In genomic region chr1:247337250-247337746, GRCh38 we compare ENCODE assay signal across 17 cellular contexts. TPM values are rescaled to one million over a fixed set of nuclear protein-coding genes. Genes with fewer than 3 reads are reported as not detected.
DNase-seq lines count a peak whose midpoint lies in the region; ATAC-seq, FAIRE-seq and TF ChIP-seq lines count a peak whose summit lies in the region.
"Had no signal": no experiment of that assay in that cellular context is flagged by ENCODE, and none has a peak within 500 bp of the region (broad histone marks: within the 10 kb centered on the region; RNA-seq: fewer than 3 reads in every experiment).

No MANE protein-coding gene starts in this region.

- H3K27ac Mint-ChIP-seq in nephron = peak overlapping the region; percentile 75 to 92 (median 83)

- TF ChIP-seq CTCF in H1 (IDR thresholded peaks at IDR 0.05; ENCODE audit: control extremely low read depth in 1 of 3, insufficient read depth in 1 of 3, low read depth in 1 of 3, low read length in 3 of 3) (no peak), nephron (IDR thresholded peaks at IDR 0.05; ENCODE audit: unreplicated experiment in 3 of 3) (no peak)

- H2BK12ac ChIP-seq in H1 (ENCODE audit: low read depth, low read length) = no peak overlapping the region

- peaks cover 28% of the 10 kb centered on the region for H3K36me3 Mint-ChIP-seq in nephron (ENCODE audit: low read depth)

- peaks cover 4 to 13% (median 7%) of the 10 kb centered on the region in 4 experiments; a peak in 7 of 8 replicates for H3K36me3 ChIP-seq in H1 (ENCODE audit: control insufficient read depth in 2 of 4, insufficient read depth in 4 of 4, low read length in 3 of 4)
- H3K36me3 ChIP-seq: thoracic aorta had no signal

- H3K9ac ChIP-seq in H1 (replicated peaks in 1 of 4; ENCODE audit: extremely low read depth in 1 of 4, low read depth in 3 of 4, low read length in 3 of 4) = no peak overlapping the region

- no peak overlapping the region for H3K23ac ChIP-seq in H1 (ENCODE audit: insufficient read length)

- no peak for FAIRE-seq in HTR-8/SVneo (lab: Jason Lieb, UNC)
- no peak for FAIRE-seq in H1 (lab: Jason Lieb, UNC)
- no peak for FAIRE-seq in frontal cortex (lab: Jason Lieb, UNC)
- FAIRE-seq: GM12892, keratinocyte had no signal

- peak overlapping the region; percentile 34; the same call in 1 of the 2 replicates for H3K27ac ChIP-seq in H1 (ENCODE audit: low read depth, low read length)
- H3K27ac ChIP-seq: brain microvascular endothelial cell, thoracic aorta had no signal

- no peak overlapping the region; the same call in 1 of the 2 replicates for H2BK5ac ChIP-seq in H1 (ENCODE audit: low read depth, low read length)

- H3K9me3 ChIP-seq in H1 (ENCODE audit: insufficient read depth in 2 of 2, low read depth in 1 of 2, low read length in 1 of 2) = no peaks in the 10 kb centered on the region
- H3K9me3 ChIP-seq: heart right ventricle, thoracic aorta had no signal

- H3K79me1 ChIP-seq in H1 (ENCODE audit: low read depth, low read length) = peaks cover 19% of the 10 kb centered on the region; the same call in 1 of the 2 replicates

- H2AK5ac ChIP-seq in H1 (ENCODE audit: low read depth, low read length) = no peak overlapping the region

- ATAC-seq in HG03469 (IDR thresholded peaks at IDR 0.05; ENCODE audit: unreplicated experiment) (no peak), GM18867 (IDR thresholded peaks at IDR 0.05; ENCODE audit: unreplicated experiment) (no peak)

- H3K27me3 Mint-ChIP-seq in nephron (ENCODE audit: low read depth) = no peaks in the 10 kb centered on the region

- no peak overlapping the region for H3K18ac ChIP-seq in H1 (ENCODE audit: extremely low read depth, low read length)

- peaks cover 15 to 39% (median 23%) of the 10 kb centered on the region in 4 experiments for H3K4me1 ChIP-seq in H1 (replicated peaks in 1 of 4; ENCODE audit: control insufficient read depth in 3 of 4, insufficient read depth in 4 of 4, low read length in 3 of 4)

- H2BK15ac ChIP-seq in H1 (ENCODE audit: low read length) = no peak overlapping the region

- peaks cover 5% of the 10 kb centered on the region for H3K23me2 ChIP-seq in H1 (ENCODE audit: low read depth, low read length)

- no peak for TF ChIP-seq RAD21 in H1 (IDR thresholded peaks at IDR 0.05 in 1 of 2, conservative IDR thresholded peaks at IDR 0.05 in 1 of 2; ENCODE audit: low read depth in 2 of 2, low read length in 2 of 2)

- no peak overlapping the region for H2BK120ac ChIP-seq in H1 (replicated peaks; ENCODE audit: low read depth, low read length)

- no peak overlapping the region for H3K56ac ChIP-seq in H1 (replicated peaks; ENCODE audit: insufficient read length, low read depth, low read length)

- POLR2A ChIA-PET in H1 (lab: Charles Lee; ENCODE audit: partially characterized antibody) = interaction anchor here (1.0 to 1.8 kb wide), 5 partner anchors 9 to 37 kb away, joined by 3 to 6 read pairs (median 4); no protein-coding TSS in a partner anchor

- DNase-seq in EH (ENCODE audit: low read depth) = peak; percentile 72
- DNase-seq in HTR-8/SVneo (ENCODE audit: insufficient read length, low spot score) = peak; percentile 41
- no peak for DNase-seq in H1 (ENCODE audit: low read depth in 1 of 2, low spot score in 2 of 2)
- no peak for DNase-seq in H4 (ENCODE audit: low spot score)
- DNase-seq in frontal cortex (ENCODE audit: low spot score in 2 of 2) = no peak
- DNase-seq: activated naive CD4-positive, alpha-beta T cell treated with anti-CD3 and anti-CD28 coated beads, Interleukin-2, amount 50 U/mL, for 16 hours; activated T-cell treated with anti-CD3 and anti-CD28 coated beads for 4 hours; brain microvascular endothelial cell; NCI-H1694 treated with DMSO at 0.1 percent for 48 hours; stimulated activated CD4-positive, alpha-beta T cell treated with anti-CD3 and anti-CD28 coated beads, Interleukin-12 subunit alpha, Interleukin-12 subunit beta, amount 100 ng/mL, for 4 hours had no signal

- TF ChIP-seq EP300 in H1 (IDR thresholded peaks at IDR 0.05; ENCODE audit: borderline replicate concordance in 1 of 2, low read depth in 2 of 2, low read length in 2 of 2) = no peak

- WGBS in H1 (ENCODE audit: extremely low coverage in 1 of 2, insufficient coverage in 1 of 2, insufficient read length in 1 of 2, insufficient replicate concordance in 2 of 2, low coverage in 1 of 2, low lambda C conversion rate in 2 of 2, missing lambda C conversion rate in 1 of 2), 2 experiments = 88% methylated on average over 10 of the region's 10 CpGs; no CpG with 5 or more reads in 1 of the 2 experiments

- H3K4me2 ChIP-seq in H1 (ENCODE audit: insufficient read depth in 1 of 2, low read depth in 2 of 2, low read length in 2 of 2) = no peak overlapping the region

- H2BK20ac ChIP-seq in H1 (ENCODE audit: low read length) = no peak overlapping the region

- no peak overlapping the region for H3K4me3 ChIP-seq in H1 (ENCODE audit: extremely low read depth in 1 of 4, insufficient read depth in 2 of 4, low read depth in 3 of 4, low read length in 4 of 4)
- H3K4me3 ChIP-seq: heart right ventricle, thoracic aorta had no signal

- H3K79me2 ChIP-seq in H1 (ENCODE audit: control insufficient read depth in 1 of 2, insufficient read depth in 2 of 2, low read length in 2 of 2) = peaks cover 7 to 75% of the 10 kb centered on the region in 2 experiments

- H3K14ac ChIP-seq in H1 (ENCODE audit: insufficient read length) = no peak overlapping the region

- no peak for TF ChIP-seq POLR2A in H1 (IDR thresholded peaks at IDR 0.05; ENCODE audit: control extremely low read depth in 1 of 2, low read depth in 2 of 2, low read length in 2 of 2)

- H4K5ac ChIP-seq in H1 (ENCODE audit: insufficient read length, low read depth, low read length) = no peak overlapping the region

- CTCF ChIA-PET in H1 (lab: Charles Lee; ENCODE audit: partially characterized antibody) = interaction anchor here (1.3 kb wide), 1 partner anchor 35 kb away, joined by 5 read pairs; no protein-coding TSS in a partner anchor

- peaks cover 19 to 46% of the 10 kb centered on the region in 2 experiments for H4K20me1 ChIP-seq in H1 (replicated peaks in 1 of 2; ENCODE audit: control insufficient read depth in 1 of 2, insufficient read depth in 2 of 2, low read length in 2 of 2)

- H4K91ac ChIP-seq in H1 (replicated peaks; ENCODE audit: insufficient read length, low read length) = no peak overlapping the region

- no peak overlapping the region for H3K4ac ChIP-seq in H1 (replicated peaks; ENCODE audit: insufficient read length, low read depth, low read length)

- H2AFZ ChIP-seq in H1 (ENCODE audit: low read length) = no peak overlapping the region

- peak overlapping the region; percentile 29 to 63 (median 60) for H3K4me3 Mint-ChIP-seq in nephron

- no peaks in the 10 kb centered on the region for H3K9me3 Mint-ChIP-seq in nephron

- H3K27me3 ChIP-seq in H1 (replicated peaks in 1 of 4; ENCODE audit: control insufficient read depth in 3 of 4, extremely low read depth in 1 of 4, insufficient read depth in 3 of 4, low read length in 3 of 4) = no peaks in the 10 kb centered on the region
- H3K27me3 ChIP-seq: brain microvascular endothelial cell, heart right ventricle had no signal

- no peak overlapping the region for H4K8ac ChIP-seq in H1 (ENCODE audit: extremely low read depth, insufficient read depth, low read length)

- peaks cover 56% of the 10 kb centered on the region for H3K4me1 Mint-ChIP-seq in nephron

TF ChIP-seq in H1, 55 proteins besides CTCF, POLR2A, EP300 and RAD21:
- no peak for TF ChIP-seq E2F6 (IDR thresholded peaks at IDR 0.05)
- no peak for TF ChIP-seq TAF7 (optimal IDR thresholded peaks at IDR 0.05; ENCODE audit: borderline replicate concordance, low read depth, low read length)
- no peak for TF ChIP-seq GABPA (IDR thresholded peaks at IDR 0.05; ENCODE audit: borderline replicate concordance, insufficient read depth, low read length)
- TF ChIP-seq CEBPB (IDR thresholded peaks at IDR 0.05; ENCODE audit: low read depth, low read length) = no peak
- no peak for TF ChIP-seq SIRT6 (IDR thresholded peaks at IDR 0.05; ENCODE audit: low read length)
- TF ChIP-seq RXRA (IDR thresholded peaks at IDR 0.05; ENCODE audit: insufficient read depth, low read depth, low read length) = no peak
- no peak for TF ChIP-seq USF2 (IDR thresholded peaks at IDR 0.05; ENCODE audit: low read length)

RNA-seq across cellular contexts. Expression of gene ZNF496, which starts 5.6 kb away (rescaled TPM):
- 64.2 and 71.4 TPM in 2 replicates for total RNA-seq in H1 (2021; fragmentation: NEBNext Ultra II Directional; extraction: Animal tissue kit (Norgen Biotek cat#: 25700))
- 27.9 and 37.9 TPM in 2 replicates for polyA plus RNA-seq in H1 (2011; rRNA removed)
- 42.8 TPM for polyA plus RNA-seq in H1 (2011; cell fraction: cytosol; rRNA removed)
- 51.4 TPM for polyA plus RNA-seq in H1 (2011; cell fraction: nucleus; rRNA removed)
- 31.0 to 41.1 TPM (median 37.4 TPM) in 4 replicates for polyA plus RNA-seq in H1 (2012, experiment 1 of 2)
- 31.9 TPM for polyA plus RNA-seq in H1 (2012, experiment 2 of 2)
- 25.3 TPM for polyA plus RNA-seq in H1 (2013, experiment 1 of 2)
- polyA plus RNA-seq in H1 (2013, experiment 2 of 2) = 25.6 TPM
- 67.6 and 73.6 TPM in 2 replicates for polyA minus RNA-seq in H1 (2011; rRNA and poly(A)+ RNA removed)
- polyA minus RNA-seq in H1 (2011; cell fraction: cytosol; rRNA and poly(A)+ RNA removed) = 49.5 TPM
- 46.4 TPM for polyA minus RNA-seq in H1 (2011; cell fraction: nucleus; rRNA and poly(A)+ RNA removed)
- total RNA-seq in H4 (2014; rRNA removed; shearing (Covaris generic)) = 11.8 and 14.3 TPM in 2 replicates
- total RNA-seq in frontal cortex = 13.9 TPM

Comparison
In these comparisons a context has a peak if more than half of its experiments do, and no peak if none do; other contexts are left out.
1. DNase-seq: peak in EH (single experiment) and HTR-8/SVneo (single experiment); none in H1 (0 of 2), H4 (single experiment) and frontal cortex (0 of 2).